Comparison of ENCODE assay signal across 8 cellular contexts in genomic region chr4:9532863-9533192, GRCh38.
DNase-seq lines count a peak whose midpoint lies in the region; TF ChIP-seq lines count a peak whose summit lies in the region.
"Not testable (repeated sequence)": the region's sequence is repeated elsewhere in the genome, so short reads cannot be mapped to it uniquely, and the experiment has no call there.

No MANE protein-coding gene starts in this region.

- not testable (repeated sequence) for H3K27ac Mint-ChIP-seq in CD4-positive, alpha-beta memory T cell; activated CD4-positive, alpha-beta memory T cell treated with anti-CD3 and anti-CD28 coated beads, Interleukin-2, amount 10 ng/mL, durations not matched to agents 7 days and 5 days

- no CpG with 5 or more reads among the region's 15 CpGs for WGBS in mammary epithelial cell (ENCODE audit: low coverage, missing lambda C conversion rate)
- WGBS in mesenchymal stem cell, result 12% methylated on average over 15 of the region's 15 CpGs
- 36% methylated on average over 6 of the region's 15 CpGs for WGBS in suprapubic skin

- H2BK120ac ChIP-seq in mesenchymal stem cell (ENCODE audit: low read depth, low read length), result not testable (repeated sequence)

- not testable (repeated sequence) for H2BK15ac ChIP-seq in mesenchymal stem cell (ENCODE audit: low read depth, poor library complexity, severe bottlenecking)

- not testable (repeated sequence) for H3K27me3 ChIP-seq in CD4-positive, alpha-beta memory T cell (ENCODE audit: insufficient read depth, low read length); KMS-11 (ENCODE audit: insufficient read depth, low read depth); mammary epithelial cell (ENCODE audit: insufficient read depth, low read length); cardiac muscle cell; mesenchymal stem cell (ENCODE audit: control insufficient read depth in 1 of 2, insufficient read depth in 1 of 2, low read length in 2 of 2); parathyroid adenoma (ENCODE audit: control insufficient read depth, insufficient read depth, low read length); suprapubic skin

- H3K79me2 ChIP-seq in KMS-11 (ENCODE audit: insufficient read depth, low read depth); mammary epithelial cell (ENCODE audit: insufficient read depth, low read length); parathyroid adenoma: not testable (repeated sequence)

- H2BK5ac ChIP-seq in mesenchymal stem cell (ENCODE audit: low read depth, low read length, poor library complexity, severe bottlenecking), result not testable (repeated sequence)

- H3K36me3 Mint-ChIP-seq in CD4-positive, alpha-beta memory T cell; activated CD4-positive, alpha-beta memory T cell treated with anti-CD3 and anti-CD28 coated beads, Interleukin-2, amount 10 ng/mL, durations not matched to agents 7 days and 5 days (ENCODE audit: low read depth): not testable (repeated sequence)

- not testable (repeated sequence) for H3K27ac ChIP-seq in CD4-positive, alpha-beta memory T cell (ENCODE audit: low read depth, low read length); KMS-11; mammary epithelial cell (ENCODE audit: insufficient read depth, low read depth, low read length); cardiac muscle cell; mesenchymal stem cell (ENCODE audit: low read length, poor library complexity, severe bottlenecking); parathyroid adenoma; suprapubic skin

- not testable (repeated sequence) for H3K9me3 ChIP-seq in CD4-positive, alpha-beta memory T cell (ENCODE audit: control insufficient read depth in 1 of 2, low read length in 2 of 2); mammary epithelial cell (replicated peaks; ENCODE audit: insufficient read depth, low read length); cardiac muscle cell (ENCODE audit: low read depth); mesenchymal stem cell (ENCODE audit: control insufficient read depth, low read length); parathyroid adenoma (ENCODE audit: control insufficient read depth, low read length); suprapubic skin

- H3K79me1 ChIP-seq in mesenchymal stem cell (replicated peaks; ENCODE audit: low read length, poor library complexity, severe bottlenecking), result not testable (repeated sequence)

- H3K9me3 Mint-ChIP-seq in CD4-positive, alpha-beta memory T cell; activated CD4-positive, alpha-beta memory T cell treated with anti-CD3 and anti-CD28 coated beads, Interleukin-2, amount 10 ng/mL, durations not matched to agents 7 days and 5 days: not testable (repeated sequence)

- in situ Hi-C loops in mammary epithelial cell (cut with MboI; ENCODE audit: low sequenced_read_pairs in 2 of 2), result loop anchor here in 1 of 2 donors (10.0 kb wide), 1 partner anchor 122 kb away; no protein-coding TSS in a partner anchor

- not testable (repeated sequence) for H3K4me3 ChIP-seq in CD4-positive, alpha-beta memory T cell (ENCODE audit: low read length in 2 of 2); KMS-11 (IDR thresholded peaks at IDR 0.05; ENCODE audit: insufficient read depth, low read depth, low read length); mammary epithelial cell (replicated peaks in 1 of 3; ENCODE audit: insufficient read depth in 1 of 3, low read depth in 2 of 3, low read length in 3 of 3)
- peak overlapping the region; percentile 52 for H3K4me3 ChIP-seq in cardiac muscle cell
- H3K4me3 ChIP-seq in mesenchymal stem cell (ENCODE audit: insufficient read depth in 1 of 2, low read depth in 1 of 2, low read length in 2 of 2), result peak overlapping the region in 1 of 2 experiments; percentile 72
- peak overlapping the region; percentile 60 for H3K4me3 ChIP-seq in parathyroid adenoma (ENCODE audit: low read depth, low read length)
- peak overlapping the region; percentile 61 for H3K4me3 ChIP-seq in suprapubic skin

- H2BK12ac ChIP-seq in mesenchymal stem cell (ENCODE audit: low read length in 2 of 2), result not testable (repeated sequence)

- intact Hi-C loops in CD4-positive, alpha-beta memory T cell (cut with micrococcal nuclease), result loop anchor here (10.0 kb wide), 1 partner anchor 482 kb away; no protein-coding TSS in a partner anchor
- intact Hi-C loops in mammary epithelial cell (cut with micrococcal nuclease), result loop anchor here (2.0 kb wide), 1 partner anchor 126 kb away; no protein-coding TSS in a partner anchor

- H3K36me3 ChIP-seq in CD4-positive, alpha-beta memory T cell (ENCODE audit: insufficient read depth, low read length); KMS-11 (ENCODE audit: insufficient read depth); mammary epithelial cell (ENCODE audit: insufficient read depth, low read length); cardiac muscle cell; mesenchymal stem cell (ENCODE audit: control insufficient read depth in 1 of 2, insufficient read depth in 2 of 2, low read depth in 1 of 2, low read length in 2 of 2); parathyroid adenoma (ENCODE audit: control insufficient read depth, insufficient read depth, low read length); suprapubic skin: not testable (repeated sequence)

- not testable (repeated sequence) for TF ChIP-seq CTCF in KMS-11 (conservative IDR thresholded peaks at IDR 0.05; ENCODE audit: low read depth, low read length); mammary epithelial cell (conservative IDR thresholded peaks at IDR 0.05 in 1 of 2, IDR thresholded peaks at IDR 0.05 in 1 of 2; ENCODE audit: extremely low read depth in 1 of 2, insufficient read depth in 1 of 2, low read depth in 1 of 2, low read length in 2 of 2); cardiac muscle cell (IDR thresholded peaks at IDR 0.05; ENCODE audit: low read depth, low read length); parathyroid adenoma (IDR thresholded peaks at IDR 0.05); suprapubic skin (IDR thresholded peaks at IDR 0.05)

- H3K4me2 ChIP-seq in KMS-11 (peak overlapping the region; percentile 33; the same call in 1 of the 2 replicates), mesenchymal stem cell (ENCODE audit: low read length, poor library complexity, severe bottlenecking) (peak overlapping the region; percentile 100), parathyroid adenoma (ENCODE audit: low read length) (peak overlapping the region; percentile 81)
- not testable (repeated sequence) for H3K4me2 ChIP-seq in mammary epithelial cell (ENCODE audit: insufficient read depth, low read depth, low read length)

- POLR2A ChIA-PET in CD4-positive, alpha-beta memory T cell (lab: Charles Lee; ENCODE audit: partially characterized antibody); activated CD4-positive, alpha-beta memory T cell treated with anti-CD3 and anti-CD28 coated beads, Interleukin-2, amount 10 ng/mL, durations not matched to agents 7 days and 5 days (lab: Charles Lee): not testable (repeated sequence)

- H3K14ac ChIP-seq in mesenchymal stem cell (ENCODE audit: low read length in 2 of 2), result not testable (repeated sequence)

- not testable (repeated sequence) for H3K4me1 Mint-ChIP-seq in CD4-positive, alpha-beta memory T cell; activated CD4-positive, alpha-beta memory T cell treated with anti-CD3 and anti-CD28 coated beads, Interleukin-2, amount 10 ng/mL, durations not matched to agents 7 days and 5 days

- not testable (repeated sequence) for H3K18ac ChIP-seq in mesenchymal stem cell (ENCODE audit: low read depth in 1 of 2, low read length in 2 of 2)

- not testable (repeated sequence) for H4K91ac ChIP-seq in mesenchymal stem cell (ENCODE audit: low read length)

- not testable (repeated sequence) for H3K4ac ChIP-seq in mesenchymal stem cell (ENCODE audit: low read depth in 1 of 2, low read length in 2 of 2)

- H4K8ac ChIP-seq in mesenchymal stem cell (ENCODE audit: low read length), result not testable (repeated sequence)

- TF ChIP-seq POLR2A in suprapubic skin (IDR thresholded peaks at IDR 0.05), result not testable (repeated sequence)

- not testable (repeated sequence) for DNase-seq in CD4-positive, alpha-beta memory T cell; activated CD4-positive, alpha-beta memory T cell treated with anti-CD3 and anti-CD28 coated beads, Interleukin-2, amount 10 ng/mL, durations not matched to agents 7 days and 5 days; mammary epithelial cell; cardiac muscle cell (ENCODE audit: low read depth in 1 of 2, low spot score in 1 of 2); mesenchymal stem cell; suprapubic skin (ENCODE audit: low spot score in 2 of 2)

- not testable (repeated sequence) for H3K23ac ChIP-seq in mesenchymal stem cell (ENCODE audit: low read length in 2 of 2)

- BruUV-seq in mammary epithelial cell (replicated peaks; lab: Mats Ljungman, UMichigan), result not testable (repeated sequence)

- H2AFZ ChIP-seq in KMS-11 (ENCODE audit: low read depth); mesenchymal stem cell (ENCODE audit: low read depth, low read length): not testable (repeated sequence)
- peak overlapping the region; percentile 86 for H2AFZ ChIP-seq in mammary epithelial cell (ENCODE audit: low read depth, low read length)
- H2AFZ ChIP-seq in parathyroid adenoma, result peak overlapping the region; percentile 82

- H3K9ac ChIP-seq in KMS-11 (peak overlapping the region; percentile 73; the same call in 1 of the 2 replicates), mesenchymal stem cell (ENCODE audit: low read length) (peak overlapping the region; percentile 60)
- H3K9ac ChIP-seq in mammary epithelial cell (ENCODE audit: insufficient read depth, low read length); parathyroid adenoma: not testable (repeated sequence)

- H2AK5ac ChIP-seq in mesenchymal stem cell (ENCODE audit: low read length, severe bottlenecking), result not testable (repeated sequence)

- not testable (repeated sequence) for TF ChIP-seq EP300 in suprapubic skin (IDR thresholded peaks at IDR 0.05)

- dilution Hi-C loops in mammary epithelial cell (cut with HindIII; ENCODE audit: low sequenced_read_pairs), result not testable (repeated sequence)

- H3K27me3 Mint-ChIP-seq in CD4-positive, alpha-beta memory T cell, result peaks cover 10 to 30% of the 10 kb centered on the region in 2 donors
- H3K27me3 Mint-ChIP-seq in activated CD4-positive, alpha-beta memory T cell treated with anti-CD3 and anti-CD28 coated beads, Interleukin-2, amount 10 ng/mL, durations not matched to agents 7 days and 5 days, result peaks cover 32% of the 10 kb centered on the region

- H3K4me1 ChIP-seq in CD4-positive, alpha-beta memory T cell (ENCODE audit: insufficient read depth, low read length); KMS-11 (ENCODE audit: low read depth, poor library complexity, severe bottlenecking); mammary epithelial cell (ENCODE audit: insufficient read depth, low read length); cardiac muscle cell (ENCODE audit: low read depth); parathyroid adenoma: not testable (repeated sequence)
- peaks cover 11% of the 10 kb centered on the region for H3K4me1 ChIP-seq in mesenchymal stem cell (ENCODE audit: control insufficient read depth, insufficient read depth, low read depth, low read length)
- peaks cover 11% of the 10 kb centered on the region for H3K4me1 ChIP-seq in suprapubic skin

- CTCF ChIA-PET in CD4-positive, alpha-beta memory T cell (lab: Charles Lee; ENCODE audit: partially characterized antibody), result interaction anchor here (1.2 to 2.1 kb wide), 4 partner anchors 124 to 482 kb away, joined by 4 to 12 read pairs (median 7); no protein-coding TSS in a partner anchor
- CTCF ChIA-PET in activated CD4-positive, alpha-beta memory T cell treated with anti-CD3 and anti-CD28 coated beads, Interleukin-2, amount 10 ng/mL, durations not matched to agents 7 days and 5 days (lab: Charles Lee), result interaction anchor here (1.0 to 1.4 kb wide), 4 partner anchors 10 to 159 kb away, joined by 4 to 10 read pairs (median 6); no protein-coding TSS in a partner anchor
- CTCF ChIA-PET in mammary epithelial cell (lab: Charles Lee; ENCODE audit: low non-redundant PET), result not testable (repeated sequence)

- not testable (repeated sequence) for H4K20me1 ChIP-seq in KMS-11 (ENCODE audit: insufficient read depth); mammary epithelial cell (ENCODE audit: insufficient read depth, low read length)

- peak overlapping the region; percentile 42 to 79 (median 66) for H3K4me3 Mint-ChIP-seq in CD4-positive, alpha-beta memory T cell
- peak overlapping the region; percentile 43 for H3K4me3 Mint-ChIP-seq in activated CD4-positive, alpha-beta memory T cell treated with anti-CD3 and anti-CD28 coated beads, Interleukin-2, amount 10 ng/mL, durations not matched to agents 7 days and 5 days
